8 cellular contexts compared by ENCODE assay signal in genomic region chr3:79521221-79521848, GRCh38.
DNase-seq lines count a peak whose midpoint lies in the region; ATAC-seq and TF ChIP-seq lines count a peak whose summit lies in the region.

No MANE protein-coding gene starts in this region.

- no peak overlapping the region for H2BK20ac ChIP-seq in IMR-90 (ENCODE audit: low read depth, low read length)

- H4K5ac ChIP-seq in IMR-90 (ENCODE audit: low read depth, low read length): no peak overlapping the region

- H3K4me1 Mint-ChIP-seq in Calu3 (ENCODE audit: low read depth, unreplicated experiment) (peaks cover 5% of the 10 kb centered on the region), T-helper 17 cell (no peaks in the 10 kb centered on the region)

- H3K36me3 Mint-ChIP-seq in Calu3 (ENCODE audit: insufficient read depth, unreplicated experiment) (no peaks in the 10 kb centered on the region), T-helper 17 cell (ENCODE audit: low read depth) (no peaks in the 10 kb centered on the region)

- no peak overlapping the region for H2AK5ac ChIP-seq in IMR-90 (ENCODE audit: low read depth, low read length)

- no peak overlapping the region for H2AK9ac ChIP-seq in IMR-90 (replicated peaks; ENCODE audit: low read depth, low read length, poor library complexity)

- no peaks in the 10 kb centered on the region for H3K79me1 ChIP-seq in IMR-90 (ENCODE audit: low read depth in 1 of 2, low read length in 2 of 2)

- H3K9ac ChIP-seq in IMR-90 (ENCODE audit: low read depth, low read length): no peak overlapping the region
- H3K9ac ChIP-seq in skeletal muscle satellite cell (ENCODE audit: low read depth, low read length): no peak overlapping the region

- CTCF ChIA-PET in Calu3 (lab: Charles Lee) (interaction anchor here (0.7 to 1.4 kb wide), 2 partner anchors 1155 to 1667 kb away, joined by 3 to 11 read pairs; no protein-coding TSS in a partner anchor), IMR-90 (lab: Yijun Ruan, JAX) (interaction anchor here (0.6 to 1.2 kb wide), 9 partner anchors 9 to 1100 kb away, joined by 3 to 5 read pairs (median 3); no protein-coding TSS in a partner anchor)

- no CpG with 5 or more reads among the region's 8 CpGs for WGBS in IMR-90 (ENCODE audit: extremely low coverage in 2 of 2, insufficient read length in 1 of 2), 2 experiments

- no peak overlapping the region for H3K14ac ChIP-seq in IMR-90 (replicated peaks; ENCODE audit: low read depth, low read length)

- no peaks in the 10 kb centered on the region for H3K9me3 Mint-ChIP-seq in Calu3 (ENCODE audit: low read depth, unreplicated experiment)

- in situ Hi-C loops in IMR-90 (cut with MboI; ENCODE audit: low sequenced_read_pairs): loop anchor here (10.0 kb wide), 1 partner anchor 1723 kb away; no protein-coding TSS in a partner anchor

- no peak overlapping the region for H3K27ac ChIP-seq in IMR-90 (ENCODE audit: insufficient read depth, low read length)

- H3K27me3 Mint-ChIP-seq in Calu3 (ENCODE audit: unreplicated experiment) (no peaks in the 10 kb centered on the region), T-helper 17 cell (no peaks in the 10 kb centered on the region)

- no peak for TF ChIP-seq POLR2A in IMR-90 (IDR thresholded peaks at IDR 0.05; ENCODE audit: low read depth, low read length)

- TF ChIP-seq CTCF in Calu3 (IDR thresholded peaks at IDR 0.05; ENCODE audit: unreplicated experiment): peak; percentile 23
- TF ChIP-seq CTCF in IMR-90 (conservative IDR thresholded peaks at IDR 0.05; ENCODE audit: low read depth, low read length): peak; percentile 63
- TF ChIP-seq CTCF in fibroblast of villous mesenchyme (IDR thresholded peaks at IDR 0.05; ENCODE audit: insufficient read depth, low read depth, low read length): peak; percentile 57

- dilution Hi-C loops in IMR-90 (cut with HindIII; ENCODE audit: low sequenced_read_pairs, unreplicated experiment): no loop called here

- no peak overlapping the region for H3K56ac ChIP-seq in IMR-90 (ENCODE audit: extremely low read depth, insufficient read depth, low read length)

- H3K4me1 ChIP-seq in IMR-90 (ENCODE audit: control insufficient read depth, insufficient read depth, low read length) (no peaks in the 10 kb centered on the region), skeletal muscle satellite cell (ENCODE audit: control insufficient read depth, insufficient read depth, low read length) (no peaks in the 10 kb centered on the region)

- no peak overlapping the region for H4K91ac ChIP-seq in IMR-90 (ENCODE audit: insufficient read depth, low read depth, low read length)

- H2BK5ac ChIP-seq in IMR-90 (ENCODE audit: low read depth, low read length, poor library complexity, severe bottlenecking): no peak overlapping the region

- no peaks in the 10 kb centered on the region for H3K9me3 ChIP-seq in IMR-90 (ENCODE audit: control insufficient read depth, insufficient read depth, low read length)
- no peaks in the 10 kb centered on the region for H3K9me3 ChIP-seq in skeletal muscle satellite cell (replicated peaks; ENCODE audit: low read length)
- H3K9me3 ChIP-seq in T-helper 17 cell (ENCODE audit: control insufficient read depth, low read length, poor library complexity, severe bottlenecking): no peaks in the 10 kb centered on the region

- no peak overlapping the region for H2BK15ac ChIP-seq in IMR-90 (ENCODE audit: low read depth, low read length)

- H3K18ac ChIP-seq in IMR-90 (ENCODE audit: low read depth, low read length): no peak overlapping the region

- H3K27me3 ChIP-seq in IMR-90 (ENCODE audit: control insufficient read depth, insufficient read depth, low read length) (no peaks in the 10 kb centered on the region), skeletal muscle satellite cell (ENCODE audit: control insufficient read depth, insufficient read depth, low read length) (no peaks in the 10 kb centered on the region)

- no peaks in the 10 kb centered on the region for H4K20me1 ChIP-seq in IMR-90 (ENCODE audit: insufficient read depth, low read length)

- H3K27ac Mint-ChIP-seq in Calu3 (ENCODE audit: unreplicated experiment) (no peak overlapping the region), T-helper 17 cell (no peak overlapping the region)

- H3K36me3 ChIP-seq in IMR-90 (ENCODE audit: control insufficient read depth, insufficient read depth, low read length): no peaks in the 10 kb centered on the region
- H3K36me3 ChIP-seq in skeletal muscle satellite cell (ENCODE audit: insufficient read depth, low read length): no peaks in the 10 kb centered on the region

- peak; percentile 45 for DNase-seq in Calu3
- DNase-seq in IMR-90: peak; percentile 32
- DNase-seq in SHP77 treated with DMSO at 0.1 percent for 48 hours (lab: John Stamatoyannopoulos, UW): peak; percentile 66
- DNase-seq in fibroblast of villous mesenchyme (ENCODE audit: low read depth): peak; percentile 32
- no peak for DNase-seq in T-helper 17 cell

- H3K4me3 Mint-ChIP-seq in Calu3 (ENCODE audit: low read depth, unreplicated experiment) (no peak overlapping the region), T-helper 17 cell (no peak overlapping the region)

- H3K4me3 ChIP-seq in IMR-90 (ENCODE audit: insufficient read depth, low read depth, low read length) (no peak overlapping the region), fibroblast of villous mesenchyme (ENCODE audit: low read depth, low read length) (no peak overlapping the region), skeletal muscle satellite cell (ENCODE audit: low read length) (no peak overlapping the region)

- H3K4ac ChIP-seq in IMR-90 (ENCODE audit: low read depth, low read length): no peak overlapping the region

- intact Hi-C loops in Calu3 (cut with micrococcal nuclease; ENCODE audit: unreplicated experiment): loop anchor here (1.0 to 10.0 kb wide), 5 partner anchors 353 to 1723 kb away; no protein-coding TSS in a partner anchor
- intact Hi-C loops in IMR-90 (cut with micrococcal nuclease): loop anchor here (1.0 to 5.0 kb wide), 2 partner anchors 1722 to 1816 kb away; no protein-coding TSS in a partner anchor

- H3K23ac ChIP-seq in IMR-90 (ENCODE audit: low read depth, low read length): no peak overlapping the region

- peak; percentile 77 for TF ChIP-seq RAD21 in IMR-90 (IDR thresholded peaks at IDR 0.05; ENCODE audit: low read length)

- H3K4me2 ChIP-seq in IMR-90 (ENCODE audit: low read depth, low read length): peak overlapping the region; percentile 56; the same call in 1 of the 2 replicates
- H3K4me2 ChIP-seq in skeletal muscle satellite cell (ENCODE audit: low read length): peak overlapping the region; percentile 40

- peak; percentile 77 for ATAC-seq in GM19395 (IDR thresholded peaks at IDR 0.05; ENCODE audit: unreplicated experiment)
- peak; percentile 66; the same call in 1 of the 2 replicates for ATAC-seq in IMR-90 (ENCODE audit: low read depth)
- no peak for ATAC-seq in T-helper 17 cell
- ATAC-seq in GM18520 (IDR thresholded peaks at IDR 0.05; ENCODE audit: unreplicated experiment): no peak

- no peaks in the 10 kb centered on the region for H3K9me1 ChIP-seq in IMR-90 (ENCODE audit: insufficient read depth, low read length)

- POLR2A ChIA-PET in IMR-90 (lab: Charles Lee; ENCODE audit: unreplicated experiment): no interaction called here

- no peak overlapping the region for H4K8ac ChIP-seq in IMR-90 (ENCODE audit: low read depth in 2 of 2, low read length in 2 of 2)

- BruUV-seq in Calu3 (replicated peaks; lab: Mats Ljungman, UMichigan) (no TSS peak), IMR-90 (replicated peaks; lab: Mats Ljungman, UMichigan) (no TSS peak)

- H2AFZ ChIP-seq in IMR-90 (replicated peaks; ENCODE audit: low read length, poor library complexity): no peak overlapping the region

- H2BK120ac ChIP-seq in IMR-90 (ENCODE audit: low read depth, low read length): no peak overlapping the region

TF ChIP-seq in IMR-90, 13 proteins besides CTCF, POLR2A, EP300 and RAD21:
- TF ChIP-seq SMC3 (IDR thresholded peaks at IDR 0.05; ENCODE audit: low read depth, low read length) (peak; percentile 43; the same call in 1 of the 2 replicates), ELK1 (IDR thresholded peaks at IDR 0.05; ENCODE audit: borderline replicate concordance, low read depth, low read length) (no peak)

Comparison
In these comparisons a context has a peak if more than half of its experiments do, and no peak if none do; other contexts are left out.
1. DNase-seq: peak in Calu3 (single experiment), IMR-90 (single experiment), SHP77 treated with DMSO at 0.1 percent for 48 hours (single experiment) and fibroblast of villous mesenchyme (single experiment); none in T-helper 17 cell (0 of 3).
2. ATAC-seq: peak in GM19395 (single experiment) and IMR-90 (single experiment); none in T-helper 17 cell (single experiment) and GM18520 (single experiment).
3. Peak in every context shown above with its lines, with median percentiles within 50 percentile points of each other: CTCF ChIP-seq.